Comparison of ENCODE assay signal across 1 cellular context in the genomic region with DNA sequence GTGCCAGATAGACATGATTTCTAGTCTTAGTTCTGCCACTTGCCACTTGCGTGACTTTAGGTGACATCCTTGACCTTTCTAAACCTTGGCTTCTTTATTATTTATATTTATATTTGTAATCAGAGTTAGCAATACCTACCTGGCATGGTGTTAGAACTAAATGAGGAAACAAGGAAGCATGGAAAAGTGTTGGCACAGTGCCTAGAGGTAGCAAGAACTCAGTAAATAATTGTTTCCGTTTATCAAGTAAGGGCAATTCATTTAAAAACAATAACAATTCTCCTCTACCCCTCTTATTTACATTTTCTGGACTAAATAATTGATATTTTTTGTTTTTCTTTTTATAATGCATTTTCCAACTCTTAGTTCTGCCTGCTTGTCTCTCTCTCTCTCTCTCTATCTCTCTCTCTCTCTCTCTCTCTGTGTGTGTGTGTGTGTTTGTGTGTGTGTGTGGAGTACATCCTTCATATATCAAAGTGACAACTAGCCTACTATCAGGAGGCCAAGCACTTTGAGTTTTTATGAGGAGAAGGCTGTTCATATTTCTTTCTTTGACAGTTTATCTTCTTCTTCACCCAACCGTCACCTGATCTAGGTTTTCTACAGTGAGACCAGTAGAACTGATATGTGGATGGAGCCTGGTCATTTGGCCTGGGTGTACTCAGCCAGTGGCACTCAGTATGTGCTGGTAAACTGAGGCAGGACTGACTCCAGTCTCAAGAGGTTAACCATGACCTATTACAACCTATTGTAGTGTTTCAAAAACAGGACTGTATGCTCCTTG.
TF ChIP-seq lines count a peak whose summit lies in the region.

No MANE protein-coding gene starts in this region.

TF ChIP-seq in K562, 482 proteins besides CTCF, POLR2A, EP300 and RAD21 (continued from another document and continues in another):
- TF ChIP-seq, protein P1, sequence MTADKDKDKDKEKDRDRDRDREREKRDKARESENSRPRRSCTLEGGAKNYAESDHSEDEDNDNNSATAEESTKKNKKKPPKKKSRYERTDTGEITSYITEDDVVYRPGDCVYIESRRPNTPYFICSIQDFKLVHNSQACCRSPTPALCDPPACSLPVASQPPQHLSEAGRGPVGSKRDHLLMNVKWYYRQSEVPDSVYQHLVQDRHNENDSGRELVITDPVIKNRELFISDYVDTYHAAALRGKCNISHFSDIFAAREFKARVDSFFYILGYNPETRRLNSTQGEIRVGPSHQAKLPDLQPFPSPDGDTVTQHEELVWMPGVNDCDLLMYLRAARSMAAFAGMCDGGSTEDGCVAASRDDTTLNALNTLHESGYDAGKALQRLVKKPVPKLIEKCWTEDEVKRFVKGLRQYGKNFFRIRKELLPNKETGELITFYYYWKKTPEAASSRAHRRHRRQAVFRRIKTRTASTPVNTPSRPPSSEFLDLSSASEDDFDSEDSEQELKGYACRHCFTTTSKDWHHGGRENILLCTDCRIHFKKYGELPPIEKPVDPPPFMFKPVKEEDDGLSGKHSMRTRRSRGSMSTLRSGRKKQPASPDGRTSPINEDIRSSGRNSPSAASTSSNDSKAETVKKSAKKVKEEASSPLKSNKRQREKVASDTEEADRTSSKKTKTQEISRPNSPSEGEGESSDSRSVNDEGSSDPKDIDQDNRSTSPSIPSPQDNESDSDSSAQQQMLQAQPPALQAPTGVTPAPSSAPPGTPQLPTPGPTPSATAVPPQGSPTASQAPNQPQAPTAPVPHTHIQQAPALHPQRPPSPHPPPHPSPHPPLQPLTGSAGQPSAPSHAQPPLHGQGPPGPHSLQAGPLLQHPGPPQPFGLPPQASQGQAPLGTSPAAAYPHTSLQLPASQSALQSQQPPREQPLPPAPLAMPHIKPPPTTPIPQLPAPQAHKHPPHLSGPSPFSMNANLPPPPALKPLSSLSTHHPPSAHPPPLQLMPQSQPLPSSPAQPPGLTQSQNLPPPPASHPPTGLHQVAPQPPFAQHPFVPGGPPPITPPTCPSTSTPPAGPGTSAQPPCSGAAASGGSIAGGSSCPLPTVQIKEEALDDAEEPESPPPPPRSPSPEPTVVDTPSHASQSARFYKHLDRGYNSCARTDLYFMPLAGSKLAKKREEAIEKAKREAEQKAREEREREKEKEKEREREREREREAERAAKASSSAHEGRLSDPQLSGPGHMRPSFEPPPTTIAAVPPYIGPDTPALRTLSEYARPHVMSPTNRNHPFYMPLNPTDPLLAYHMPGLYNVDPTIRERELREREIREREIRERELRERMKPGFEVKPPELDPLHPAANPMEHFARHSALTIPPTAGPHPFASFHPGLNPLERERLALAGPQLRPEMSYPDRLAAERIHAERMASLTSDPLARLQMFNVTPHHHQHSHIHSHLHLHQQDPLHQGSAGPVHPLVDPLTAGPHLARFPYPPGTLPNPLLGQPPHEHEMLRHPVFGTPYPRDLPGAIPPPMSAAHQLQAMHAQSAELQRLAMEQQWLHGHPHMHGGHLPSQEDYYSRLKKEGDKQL (CRISPR knock-in tag; IDR thresholded peaks at IDR 0.05; ENCODE audit: borderline replicate concordance): no peak
- TF ChIP-seq TEAD4 (IDR thresholded peaks at IDR 0.05; ENCODE audit: low read length) (0 out of 2 replicates have a peak, but pooled peaks have one; percentile 18), TEAD4 (CRISPR knock-in tag; IDR thresholded peaks at IDR 0.05; ENCODE audit: borderline replicate concordance) (no peak), ZEB2 (IDR thresholded peaks at IDR 0.05) (peak; percentile 88), TCF3 (CRISPR knock-in tag; IDR thresholded peaks at IDR 0.05) (peak; percentile 54), ZNF696 (CRISPR knock-in tag; conservative IDR thresholded peaks at IDR 0.05) (no peak), ARNT (IDR thresholded peaks at IDR 0.05) (peak; percentile 81 to 94), RCOR1 (IDR thresholded peaks at IDR 0.05; ENCODE audit: borderline replicate concordance in 1 of 2, low read depth in 2 of 2, low read length in 2 of 2) (peak; percentile 64 to 78; a peak in 2 of 4 replicates), SUPT5H (IDR thresholded peaks at IDR 0.05) (no peak), EGR1 (conservative IDR thresholded peaks at IDR 0.05) (no peak), BCOR (IDR thresholded peaks at IDR 0.05) (peak; percentile 80), ARID1B (IDR thresholded peaks at IDR 0.05) (peak; percentile 93), FOXM1 (IDR thresholded peaks at IDR 0.05; ENCODE audit: low read depth) (0 out of 2 replicates have a peak, but pooled peaks have one; percentile 40), FOXM1 (CRISPR knock-in tag; IDR thresholded peaks at IDR 0.05; ENCODE audit: low read depth) (no peak), ZNF311 (CRISPR knock-in tag; IDR thresholded peaks at IDR 0.05) (no peak), KDM4B (IDR thresholded peaks at IDR 0.05; ENCODE audit: borderline replicate concordance in 2 of 2, low read depth in 1 of 2) (no peak), FOS (IDR thresholded peaks at IDR 0.05; ENCODE audit: extremely low read depth, insufficient read length) (no peak), JUNB (CRISPR knock-in tag; conservative IDR thresholded peaks at IDR 0.05) (no peak), ZNF507 (tag; conservative IDR thresholded peaks at IDR 0.05) (no peak), NEUROD1 (IDR thresholded peaks at IDR 0.05; ENCODE audit: borderline replicate concordance, low read depth, low read length, partially characterized antibody) (peak; percentile 58), KDM5B (IDR thresholded peaks at IDR 0.05; ENCODE audit: insufficient replicate concordance, low read depth, low read length) (no peak), ADNP (tag; IDR thresholded peaks at IDR 0.05) (peak; percentile 93; the same call in 1 of the 2 replicates), ZNF3 (CRISPR knock-in tag; IDR thresholded peaks at IDR 0.05) (no peak), SETDB1 (IDR thresholded peaks at IDR 0.05; ENCODE audit: low read length) (no peak), FOXA3 (CRISPR knock-in tag; conservative IDR thresholded peaks at IDR 0.05 in 1 of 2, IDR thresholded peaks at IDR 0.05 in 1 of 2) (no peak; a peak in 1 of 4 replicates), SMARCB1 (IDR thresholded peaks at IDR 0.05; ENCODE audit: insufficient read length, low read depth) (no peak), SMAD1 (IDR thresholded peaks at IDR 0.05; ENCODE audit: low read depth, low read length, partially characterized antibody) (no peak), TEAD2 (tag; IDR thresholded peaks at IDR 0.05) (no peak), RBM25 (IDR thresholded peaks at IDR 0.05; ENCODE audit: low read depth, low read length, severe bottlenecking) (no peak), GMEB1 (CRISPR knock-in tag; IDR thresholded peaks at IDR 0.05) (0 out of 2 replicates have a peak, but pooled peaks have one; percentile 15), HMBOX1 (IDR thresholded peaks at IDR 0.05) (no peak), ARID2 (IDR thresholded peaks at IDR 0.05) (peak; percentile 64; the same call in 1 of the 2 replicates)
- TF ChIP-seq, protein P2, sequence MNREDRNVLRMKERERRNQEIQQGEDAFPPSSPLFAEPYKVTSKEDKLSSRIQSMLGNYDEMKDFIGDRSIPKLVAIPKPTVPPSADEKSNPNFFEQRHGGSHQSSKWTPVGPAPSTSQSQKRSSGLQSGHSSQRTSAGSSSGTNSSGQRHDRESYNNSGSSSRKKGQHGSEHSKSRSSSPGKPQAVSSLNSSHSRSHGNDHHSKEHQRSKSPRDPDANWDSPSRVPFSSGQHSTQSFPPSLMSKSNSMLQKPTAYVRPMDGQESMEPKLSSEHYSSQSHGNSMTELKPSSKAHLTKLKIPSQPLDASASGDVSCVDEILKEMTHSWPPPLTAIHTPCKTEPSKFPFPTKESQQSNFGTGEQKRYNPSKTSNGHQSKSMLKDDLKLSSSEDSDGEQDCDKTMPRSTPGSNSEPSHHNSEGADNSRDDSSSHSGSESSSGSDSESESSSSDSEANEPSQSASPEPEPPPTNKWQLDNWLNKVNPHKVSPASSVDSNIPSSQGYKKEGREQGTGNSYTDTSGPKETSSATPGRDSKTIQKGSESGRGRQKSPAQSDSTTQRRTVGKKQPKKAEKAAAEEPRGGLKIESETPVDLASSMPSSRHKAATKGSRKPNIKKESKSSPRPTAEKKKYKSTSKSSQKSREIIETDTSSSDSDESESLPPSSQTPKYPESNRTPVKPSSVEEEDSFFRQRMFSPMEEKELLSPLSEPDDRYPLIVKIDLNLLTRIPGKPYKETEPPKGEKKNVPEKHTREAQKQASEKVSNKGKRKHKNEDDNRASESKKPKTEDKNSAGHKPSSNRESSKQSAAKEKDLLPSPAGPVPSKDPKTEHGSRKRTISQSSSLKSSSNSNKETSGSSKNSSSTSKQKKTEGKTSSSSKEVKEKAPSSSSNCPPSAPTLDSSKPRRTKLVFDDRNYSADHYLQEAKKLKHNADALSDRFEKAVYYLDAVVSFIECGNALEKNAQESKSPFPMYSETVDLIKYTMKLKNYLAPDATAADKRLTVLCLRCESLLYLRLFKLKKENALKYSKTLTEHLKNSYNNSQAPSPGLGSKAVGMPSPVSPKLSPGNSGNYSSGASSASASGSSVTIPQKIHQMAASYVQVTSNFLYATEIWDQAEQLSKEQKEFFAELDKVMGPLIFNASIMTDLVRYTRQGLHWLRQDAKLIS (CRISPR knock-in tag; IDR thresholded peaks at IDR 0.05): no peak
- TF ChIP-seq, protein P3, sequence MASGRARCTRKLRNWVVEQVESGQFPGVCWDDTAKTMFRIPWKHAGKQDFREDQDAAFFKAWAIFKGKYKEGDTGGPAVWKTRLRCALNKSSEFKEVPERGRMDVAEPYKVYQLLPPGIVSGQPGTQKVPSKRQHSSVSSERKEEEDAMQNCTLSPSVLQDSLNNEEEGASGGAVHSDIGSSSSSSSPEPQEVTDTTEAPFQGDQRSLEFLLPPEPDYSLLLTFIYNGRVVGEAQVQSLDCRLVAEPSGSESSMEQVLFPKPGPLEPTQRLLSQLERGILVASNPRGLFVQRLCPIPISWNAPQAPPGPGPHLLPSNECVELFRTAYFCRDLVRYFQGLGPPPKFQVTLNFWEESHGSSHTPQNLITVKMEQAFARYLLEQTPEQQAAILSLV (tag; IDR thresholded peaks at IDR 0.05): no peak
- TF ChIP-seq, protein P4, sequence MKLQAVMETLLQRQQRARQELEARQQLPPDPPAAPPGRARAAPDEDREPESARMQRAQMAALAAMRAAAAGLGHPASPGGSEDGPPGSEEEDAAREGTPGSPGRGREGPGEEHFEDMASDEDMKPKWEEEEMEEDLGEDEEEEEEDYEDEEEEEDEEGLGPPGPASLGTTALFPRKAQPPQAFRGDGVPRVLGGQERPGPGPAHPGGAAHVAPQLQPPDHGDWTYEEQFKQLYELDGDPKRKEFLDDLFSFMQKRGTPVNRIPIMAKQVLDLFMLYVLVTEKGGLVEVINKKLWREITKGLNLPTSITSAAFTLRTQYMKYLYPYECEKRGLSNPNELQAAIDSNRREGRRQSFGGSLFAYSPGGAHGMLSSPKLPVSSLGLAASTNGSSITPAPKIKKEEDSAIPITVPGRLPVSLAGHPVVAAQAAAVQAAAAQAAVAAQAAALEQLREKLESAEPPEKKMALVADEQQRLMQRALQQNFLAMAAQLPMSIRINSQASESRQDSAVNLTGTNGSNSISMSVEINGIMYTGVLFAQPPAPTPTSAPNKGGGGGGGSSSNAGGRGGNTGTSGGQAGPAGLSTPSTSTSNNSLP (IDR thresholded peaks at IDR 0.05; ENCODE audit: borderline replicate concordance, low read depth, low read length): peak; percentile 73; the same call in 1 of the 2 replicates
- TF ChIP-seq, protein P5, sequence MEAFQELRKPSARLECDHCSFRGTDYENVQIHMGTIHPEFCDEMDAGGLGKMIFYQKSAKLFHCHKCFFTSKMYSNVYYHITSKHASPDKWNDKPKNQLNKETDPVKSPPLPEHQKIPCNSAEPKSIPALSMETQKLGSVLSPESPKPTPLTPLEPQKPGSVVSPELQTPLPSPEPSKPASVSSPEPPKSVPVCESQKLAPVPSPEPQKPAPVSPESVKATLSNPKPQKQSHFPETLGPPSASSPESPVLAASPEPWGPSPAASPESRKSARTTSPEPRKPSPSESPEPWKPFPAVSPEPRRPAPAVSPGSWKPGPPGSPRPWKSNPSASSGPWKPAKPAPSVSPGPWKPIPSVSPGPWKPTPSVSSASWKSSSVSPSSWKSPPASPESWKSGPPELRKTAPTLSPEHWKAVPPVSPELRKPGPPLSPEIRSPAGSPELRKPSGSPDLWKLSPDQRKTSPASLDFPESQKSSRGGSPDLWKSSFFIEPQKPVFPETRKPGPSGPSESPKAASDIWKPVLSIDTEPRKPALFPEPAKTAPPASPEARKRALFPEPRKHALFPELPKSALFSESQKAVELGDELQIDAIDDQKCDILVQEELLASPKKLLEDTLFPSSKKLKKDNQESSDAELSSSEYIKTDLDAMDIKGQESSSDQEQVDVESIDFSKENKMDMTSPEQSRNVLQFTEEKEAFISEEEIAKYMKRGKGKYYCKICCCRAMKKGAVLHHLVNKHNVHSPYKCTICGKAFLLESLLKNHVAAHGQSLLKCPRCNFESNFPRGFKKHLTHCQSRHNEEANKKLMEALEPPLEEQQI (IDR thresholded peaks at IDR 0.05): peak; percentile 83; the same call in 1 of the 2 replicates
- TF ChIP-seq, protein P6, sequence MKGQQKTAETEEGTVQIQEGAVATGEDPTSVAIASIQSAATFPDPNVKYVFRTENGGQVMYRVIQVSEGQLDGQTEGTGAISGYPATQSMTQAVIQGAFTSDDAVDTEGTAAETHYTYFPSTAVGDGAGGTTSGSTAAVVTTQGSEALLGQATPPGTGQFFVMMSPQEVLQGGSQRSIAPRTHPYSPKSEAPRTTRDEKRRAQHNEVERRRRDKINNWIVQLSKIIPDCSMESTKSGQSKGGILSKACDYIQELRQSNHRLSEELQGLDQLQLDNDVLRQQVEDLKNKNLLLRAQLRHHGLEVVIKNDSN (CRISPR knock-in tag; IDR thresholded peaks at IDR 0.05): no peak
- TF ChIP-seq, protein P7, sequence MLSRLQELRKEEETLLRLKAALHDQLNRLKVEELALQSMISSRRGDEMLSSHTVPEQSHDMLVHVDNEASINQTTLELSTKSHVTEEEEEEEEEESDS (CRISPR knock-in tag; IDR thresholded peaks at IDR 0.05): no peak
